15 cellular contexts compared by ENCODE assay signal in genomic region chr15:99090938-99091337, GRCh38. TPM values are rescaled to one million over a fixed set of nuclear protein-coding genes. Genes with fewer than 3 reads are reported as not detected.
DNase-seq lines count a peak whose midpoint lies in the region; ATAC-seq, FAIRE-seq and TF ChIP-seq lines count a peak whose summit lies in the region.
"Had no signal": no experiment of that assay in that cellular context is flagged by ENCODE, and none has a peak within 500 bp of the region (broad histone marks: within the 10 kb centered on the region; RNA-seq: fewer than 3 reads in every experiment).

No MANE protein-coding gene starts in this region.

- no peak overlapping the region for H4K5ac ChIP-seq in H1 (ENCODE audit: insufficient read length, low read depth, low read length)

- CTCF ChIA-PET in H1 (lab: Charles Lee; ENCODE audit: partially characterized antibody) (interaction anchor here (0.6 to 4.6 kb wide), 7 partner anchors 10 to 572 kb away, joined by 3 to 25 read pairs (median 5); partner anchors contain the start of gene SYNM), Caco-2 (lab: Charles Lee) (interaction anchor here (1.0 kb wide), 1 partner anchor 123 kb away, joined by 3 read pairs; no protein-coding TSS in a partner anchor), A673 (lab: Charles Lee) (no interaction called here)
- CTCF ChIA-PET in CD4-positive, alpha-beta T cell (lab: Charles Lee) = interaction anchor here (0.7 kb wide), 1 partner anchor 83 kb away, joined by 3 read pairs; no protein-coding TSS in a partner anchor

- TF ChIP-seq POLR2A in H1 (IDR thresholded peaks at IDR 0.05; ENCODE audit: control extremely low read depth in 1 of 2, low read depth in 2 of 2, low read length in 2 of 2) = no peak

- H3F3A ChIP-seq in neural cell (ENCODE audit: insufficient read depth, low read length, poor library complexity, severe bottlenecking) = no peaks in the 10 kb centered on the region

- H3K36me3 Mint-ChIP-seq in Caco-2 (ENCODE audit: insufficient read depth, unreplicated experiment) = no peaks in the 10 kb centered on the region
- H3K36me3 Mint-ChIP-seq in CD4-positive, alpha-beta T cell (ENCODE audit: low read depth) = no peaks in the 10 kb centered on the region

- no peaks in the 10 kb centered on the region for H4K20me1 ChIP-seq in BLaER1 treated with 17β-estradiol and CSF1 and Interleukin-3, amounts not matched to agents 10 nM and 100 nM
- H4K20me1 ChIP-seq in H1 (replicated peaks in 1 of 2; ENCODE audit: control insufficient read depth in 1 of 2, insufficient read depth in 2 of 2, low read length in 2 of 2) = no peaks in the 10 kb centered on the region
- no peaks in the 10 kb centered on the region for H4K20me1 ChIP-seq in neural cell (ENCODE audit: insufficient read depth)

- H3K4me3 Mint-ChIP-seq in Caco-2 (ENCODE audit: unreplicated experiment) = no peak overlapping the region
- H3K4me3 Mint-ChIP-seq in CD4-positive, alpha-beta T cell = no peak overlapping the region
- H3K4me3 Mint-ChIP-seq: H9 had no signal

- no peaks in the 10 kb centered on the region for H3K23me2 ChIP-seq in H1 (ENCODE audit: low read depth, low read length)

- no peak overlapping the region for H2BK5ac ChIP-seq in H1 (ENCODE audit: low read depth, low read length)

- ATAC-seq in HG03135 (IDR thresholded peaks at IDR 0.05; ENCODE audit: unreplicated experiment) = no peak
- ATAC-seq in CD4-positive, alpha-beta T cell (ENCODE audit: poor library complexity) = no peak

- H3K27me3 ChIP-seq in BLaER1 treated with 17β-estradiol and CSF1 and Interleukin-3, amounts not matched to agents 10 nM and 100 nM = no peaks in the 10 kb centered on the region
- no peaks in the 10 kb centered on the region for H3K27me3 ChIP-seq in MG63
- H3K27me3 ChIP-seq in H1 (replicated peaks in 1 of 4; ENCODE audit: control insufficient read depth in 3 of 4, extremely low read depth in 1 of 4, insufficient read depth in 3 of 4, low read length in 3 of 4) = no peaks in the 10 kb centered on the region
- no peaks in the 10 kb centered on the region for H3K27me3 ChIP-seq in neural cell (ENCODE audit: insufficient read depth, low read depth, low read length)
- H3K27me3 ChIP-seq in Caco-2 (replicated peaks; ENCODE audit: control insufficient read depth, insufficient read depth, low read length) = no peaks in the 10 kb centered on the region
- H3K27me3 ChIP-seq in A673 (replicated peaks; ENCODE audit: insufficient read depth, low read depth, low read length, poor library complexity) = no peaks in the 10 kb centered on the region
- H3K27me3 ChIP-seq in CD4-positive, alpha-beta T cell (ENCODE audit: control insufficient read depth, insufficient read depth, low read length) = no peaks in the 10 kb centered on the region

- H3K79me1 ChIP-seq in H1 (ENCODE audit: low read depth, low read length) = no peaks in the 10 kb centered on the region

- no peak overlapping the region for H3K56ac ChIP-seq in H1 (replicated peaks; ENCODE audit: insufficient read length, low read depth, low read length)

- no peaks in the 10 kb centered on the region for H3K4me1 Mint-ChIP-seq in Caco-2 (ENCODE audit: low read depth, unreplicated experiment)
- no peaks in the 10 kb centered on the region for H3K4me1 Mint-ChIP-seq in CD4-positive, alpha-beta T cell (ENCODE audit: low read depth)

- WGBS in H1 (ENCODE audit: extremely low coverage in 1 of 2, insufficient coverage in 1 of 2, insufficient read length in 1 of 2, insufficient replicate concordance in 2 of 2, low coverage in 1 of 2, low lambda C conversion rate in 2 of 2, missing lambda C conversion rate in 1 of 2), 2 experiments = 82% methylated on average over 1 of the region's 1 CpG; no CpG with 5 or more reads in 1 of the 2 experiments

- no peak overlapping the region for H3K27ac Mint-ChIP-seq in Caco-2 (ENCODE audit: unreplicated experiment)
- H3K27ac Mint-ChIP-seq in CD4-positive, alpha-beta T cell = no peak overlapping the region

- H2BK12ac ChIP-seq in H1 (ENCODE audit: low read depth, low read length) = no peak overlapping the region

- H3K4me2 ChIP-seq in BLaER1 treated with 17β-estradiol and CSF1 and Interleukin-3, amounts not matched to agents 10 nM and 100 nM = peak overlapping the region; percentile 31 to 73 (median 58); a peak in 19 of 22 replicates
- H3K4me2 ChIP-seq in H1 (ENCODE audit: insufficient read depth in 1 of 2, low read depth in 2 of 2, low read length in 2 of 2) (no peak overlapping the region), neural cell (ENCODE audit: low read length) (no peak overlapping the region)

- no peaks in the 10 kb centered on the region for H3K9me2 ChIP-seq in neural cell (ENCODE audit: insufficient read depth, low read length)

- H3K79me2 ChIP-seq in H1 (ENCODE audit: control insufficient read depth in 1 of 2, insufficient read depth in 2 of 2, low read length in 2 of 2) (no peaks in the 10 kb centered on the region), neural cell (replicated peaks; ENCODE audit: insufficient read depth, low read length) (no peaks in the 10 kb centered on the region)

- H2BK20ac ChIP-seq in H1 (ENCODE audit: low read length) = no peak overlapping the region

- H4K8ac ChIP-seq in H1 (ENCODE audit: extremely low read depth, insufficient read depth, low read length) = no peak overlapping the region

- TF ChIP-seq CTCF in H1 (IDR thresholded peaks at IDR 0.05; ENCODE audit: control extremely low read depth in 1 of 3, insufficient read depth in 1 of 3, low read depth in 1 of 3, low read length in 3 of 3) = no peak
- no peak for TF ChIP-seq CTCF in neural cell (IDR thresholded peaks at IDR 0.05; ENCODE audit: poor library complexity, severe bottlenecking)
- no peak for TF ChIP-seq CTCF in Caco-2 (IDR thresholded peaks at IDR 0.05; ENCODE audit: insufficient read depth in 1 of 2, low read depth in 1 of 2, low read length in 1 of 2, severe bottlenecking in 1 of 2, unreplicated experiment in 1 of 2)
- no peak for TF ChIP-seq CTCF in A673 (conservative IDR thresholded peaks at IDR 0.05; ENCODE audit: low read depth, low read length)
- TF ChIP-seq CTCF in CD4-positive, alpha-beta T cell (IDR thresholded peaks at IDR 0.05) = no peak

- H3K9me3 Mint-ChIP-seq in Caco-2 (ENCODE audit: unreplicated experiment) = no peaks in the 10 kb centered on the region
- H3K9me3 Mint-ChIP-seq in CD4-positive, alpha-beta T cell = no peaks in the 10 kb centered on the region

- peak overlapping the region in 8 of 11 experiments; percentile 13 to 71 (median 59); a peak in 14 of 22 replicates for H3K27ac ChIP-seq in BLaER1 treated with 17β-estradiol and CSF1 and Interleukin-3, amounts not matched to agents 10 nM and 100 nM
- H3K27ac ChIP-seq in H1 (ENCODE audit: low read depth, low read length) (no peak overlapping the region), neural cell (ENCODE audit: low read length) (peak overlapping the region; percentile 39), A673 (ENCODE audit: low read depth, low read length, poor library complexity, severe bottlenecking) (no peak overlapping the region)
- no peak overlapping the region for H3K27ac ChIP-seq in CD4-positive, alpha-beta T cell (ENCODE audit: low read depth, low read length)

- FAIRE-seq in H1 (lab: Jason Lieb, UNC) = no peak

- TF ChIP-seq RAD21 in H1 (IDR thresholded peaks at IDR 0.05 in 1 of 2, conservative IDR thresholded peaks at IDR 0.05 in 1 of 2; ENCODE audit: low read depth in 2 of 2, low read length in 2 of 2) = no peak
- TF ChIP-seq RAD21 in neural cell (conservative IDR thresholded peaks at IDR 0.05) = no peak

- H3K36me3 ChIP-seq in BLaER1 treated with 17β-estradiol and CSF1 and Interleukin-3, amounts not matched to agents 10 nM and 100 nM = no peaks in the 10 kb centered on the region
- H3K36me3 ChIP-seq in MG63 = no peaks in the 10 kb centered on the region
- H3K36me3 ChIP-seq in H1 (ENCODE audit: control insufficient read depth in 2 of 4, insufficient read depth in 4 of 4, low read length in 3 of 4) = no peaks in the 10 kb centered on the region
- no peaks in the 10 kb centered on the region for H3K36me3 ChIP-seq in neural cell (ENCODE audit: insufficient read depth, low read length)
- H3K36me3 ChIP-seq in Caco-2 (ENCODE audit: control insufficient read depth, insufficient read depth, low read length) = no peaks in the 10 kb centered on the region
- no peaks in the 10 kb centered on the region for H3K36me3 ChIP-seq in A673 (ENCODE audit: insufficient read depth, low read length, poor library complexity, severe bottlenecking)

- H2BK15ac ChIP-seq in H1 (ENCODE audit: low read length) = no peak overlapping the region

- intact Hi-C loops in Caco-2 (cut with micrococcal nuclease; ENCODE audit: unreplicated experiment) = no loop called here
- intact Hi-C loops in A673 (cut with micrococcal nuclease; ENCODE audit: unreplicated experiment) = no loop called here
- intact Hi-C loops in CD4-positive, alpha-beta T cell (cut with DNase I, micrococcal nuclease) = no loop called here

- H2AFZ ChIP-seq in H1 (ENCODE audit: low read length) (no peak overlapping the region), neural cell (ENCODE audit: low read depth, low read length) (no peak overlapping the region)

- H3K23ac ChIP-seq in H1 (ENCODE audit: insufficient read length) = no peak overlapping the region

- 0 out of 22 replicates have a peak overlapping the region, but pooled peaks of 1 of the 11 experiments have one; percentile 36 for H3K9ac ChIP-seq in BLaER1 treated with 17β-estradiol and CSF1 and Interleukin-3, amounts not matched to agents 10 nM and 100 nM
- H3K9ac ChIP-seq in H1 (replicated peaks in 1 of 4; ENCODE audit: extremely low read depth in 1 of 4, low read depth in 3 of 4, low read length in 3 of 4) (no peak overlapping the region), neural cell (ENCODE audit: low read length) (no peak overlapping the region)

- peak; percentile 80 for DNase-seq in MG63
- no peak for DNase-seq in H1 (ENCODE audit: low read depth in 1 of 2, low spot score in 2 of 2)
- DNase-seq in Caco-2 = no peak
- no peak for DNase-seq in A673 (ENCODE audit: low spot score)
- DNase-seq in CD4-positive, alpha-beta T cell = no peak
- DNase-seq: ACHN, H9, NCI-H146, NCI-H2081 treated with DMSO at 0.1 percent for 48 hours, NCI-H2227 treated with DMSO at 0.1 percent for 48 hours, NCI-H526 treated with DMSO at 0.1 percent for 48 hours had no signal

- H3K18ac ChIP-seq in H1 (ENCODE audit: extremely low read depth, low read length) = no peak overlapping the region

- H3K4me1 ChIP-seq in BLaER1 treated with 17β-estradiol and CSF1 and Interleukin-3, amounts not matched to agents 10 nM and 100 nM = peaks cover 16 to 35% (median 22%) of the 10 kb centered on the region in 10 experiments
- H3K4me1 ChIP-seq in H1 (replicated peaks in 1 of 4; ENCODE audit: control insufficient read depth in 3 of 4, insufficient read depth in 4 of 4, low read length in 3 of 4) = peaks cover 0 to 9% (median 4%) of the 10 kb centered on the region in 4 experiments; a peak in 5 of 7 replicates
- no peaks in the 10 kb centered on the region for H3K4me1 ChIP-seq in Caco-2
- no peaks in the 10 kb centered on the region for H3K4me1 ChIP-seq in A673 (ENCODE audit: insufficient read depth, low read length, poor library complexity, severe bottlenecking)

- POLR2A ChIA-PET in H1 (lab: Charles Lee; ENCODE audit: partially characterized antibody) (no interaction called here), Caco-2 (lab: Charles Lee) (interaction anchor here (0.6 kb wide), 1 partner anchor 9 kb away, joined by 3 read pairs; no protein-coding TSS in a partner anchor), A673 (lab: Charles Lee; ENCODE audit: low non-redundant PET) (no interaction called here)
- POLR2A ChIA-PET in CD4-positive, alpha-beta T cell (lab: Charles Lee) = no interaction called here

- H2BK120ac ChIP-seq in H1 (replicated peaks; ENCODE audit: low read depth, low read length) = no peak overlapping the region

- BruUV-seq in Caco-2 (replicated peaks; lab: Mats Ljungman, UMichigan) (no TSS peak), A673 (replicated peaks; lab: Mats Ljungman, UMichigan) (no TSS peak)

- TF ChIP-seq EP300 in H1 (IDR thresholded peaks at IDR 0.05; ENCODE audit: borderline replicate concordance in 1 of 2, low read depth in 2 of 2, low read length in 2 of 2) (no peak), neural cell (conservative IDR thresholded peaks at IDR 0.05; ENCODE audit: poor library complexity, severe bottlenecking) (no peak)

- no peak overlapping the region for H3K4me3 ChIP-seq in BLaER1 treated with 17β-estradiol and CSF1 and Interleukin-3, amounts not matched to agents 10 nM and 100 nM
- H3K4me3 ChIP-seq in MG63 (no peak overlapping the region), H1 (ENCODE audit: extremely low read depth in 1 of 4, insufficient read depth in 2 of 4, low read depth in 3 of 4, low read length in 4 of 4) (no peak overlapping the region), neural cell (ENCODE audit: low read length) (no peak overlapping the region), Caco-2 (ENCODE audit: low read depth, low read length) (no peak overlapping the region), A673 (ENCODE audit: low read depth, low read length, poor library complexity, severe bottlenecking) (no peak overlapping the region)

- no peak overlapping the region for H3K14ac ChIP-seq in H1 (ENCODE audit: insufficient read length)

- peak overlapping the region; percentile 54 for H4K91ac ChIP-seq in H1 (replicated peaks; ENCODE audit: insufficient read length, low read length)

- H2AK5ac ChIP-seq in H1 (ENCODE audit: low read depth, low read length) = no peak overlapping the region

- H3K27me3 Mint-ChIP-seq in Caco-2 (ENCODE audit: insufficient read depth, unreplicated experiment) = no peaks in the 10 kb centered on the region
- peaks cover 4% of the 10 kb centered on the region for H3K27me3 Mint-ChIP-seq in CD4-positive, alpha-beta T cell

- no peak overlapping the region for H3K4ac ChIP-seq in H1 (replicated peaks; ENCODE audit: insufficient read length, low read depth, low read length)

- H3K9me3 ChIP-seq in BLaER1 treated with 17β-estradiol and CSF1 and Interleukin-3, amounts not matched to agents 10 nM and 100 nM (replicated peaks in 1 of 11) = no peaks in the 10 kb centered on the region
- no peaks in the 10 kb centered on the region for H3K9me3 ChIP-seq in MG63
- no peaks in the 10 kb centered on the region for H3K9me3 ChIP-seq in H1 (ENCODE audit: insufficient read depth in 2 of 2, low read depth in 1 of 2, low read length in 1 of 2)
- no peaks in the 10 kb centered on the region for H3K9me3 ChIP-seq in neural cell (ENCODE audit: low read length)
- no peaks in the 10 kb centered on the region for H3K9me3 ChIP-seq in Caco-2
- no peaks in the 10 kb centered on the region for H3K9me3 ChIP-seq in A673 (ENCODE audit: low read depth, low read length, poor library complexity, severe bottlenecking)
- no peaks in the 10 kb centered on the region for H3K9me3 ChIP-seq in CD4-positive, alpha-beta T cell (ENCODE audit: control insufficient read depth, low read length)

RNA-seq across cellular contexts. Expression of gene SYNM, which starts 13.9 kb away (rescaled TPM):
- total RNA-seq in MG63 (2014; rRNA removed; shearing (Covaris generic); ENCODE audit: low replicate concordance) = 2.5 and 7.4 TPM in 2 replicates
- 2.0 and 2.2 TPM in 2 replicates for total RNA-seq in H1 (2021; fragmentation: NEBNext Ultra II Directional; extraction: Animal tissue kit (Norgen Biotek cat#: 25700))
- 0.67 and 0.89 TPM in 2 replicates for polyA plus RNA-seq in H1 (2011; rRNA removed)
- polyA plus RNA-seq in H1 (2011; cell fraction: cytosol; rRNA removed) = 0.85 TPM
- polyA plus RNA-seq in H1 (2011; cell fraction: nucleus; rRNA removed) = 2.4 TPM
- polyA plus RNA-seq in H1 (2012, experiment 1 of 2) = 1.9 to 2.2 TPM (median 2.1 TPM) in 4 replicates
- 0.31 TPM for polyA plus RNA-seq in H1 (2012, experiment 2 of 2)
- polyA plus RNA-seq in H1 (2013, experiment 1 of 2) = 1.0 TPM
- polyA plus RNA-seq in H1 (2013, experiment 2 of 2) = 0.98 TPM
- 0.95 and 1.4 TPM in 2 replicates for polyA minus RNA-seq in H1 (2011; rRNA and poly(A)+ RNA removed)
- 1.1 TPM for polyA minus RNA-seq in H1 (2011; cell fraction: cytosol; rRNA and poly(A)+ RNA removed)
- polyA minus RNA-seq in H1 (2011; cell fraction: nucleus; rRNA and poly(A)+ RNA removed) = 1.7 TPM
- polyA plus RNA-seq in neural cell = 5.7 and 7.2 TPM in 2 replicates
- polyA minus RNA-seq in neural cell = 13.6 and 16.9 TPM in 2 replicates
- total RNA-seq in Caco-2 (2022) = 6.0 and 6.1 TPM in 2 replicates
- 2.6 and 2.7 TPM in 2 replicates for total RNA-seq in A673 (2021)
- total RNA-seq in CD4-positive, alpha-beta T cell = under 1 TPM; 0.11 TPM
- total RNA-seq: HT-29 had no signal

Comparison
In these comparisons a context has a peak if more than half of its experiments do, and no peak if none do; other contexts are left out.
1. H3K27ac ChIP-seq: peak in BLaER1 treated with 17β-estradiol and CSF1 and Interleukin-3, amounts not matched to agents 10 nM and 100 nM (8 of 11) and neural cell (single experiment); none in H1 (single experiment), A673 (single experiment) and CD4-positive, alpha-beta T cell (single experiment).
2. H3K4me2 ChIP-seq: peak in BLaER1 treated with 17β-estradiol and CSF1 and Interleukin-3, amounts not matched to agents 10 nM and 100 nM (11 of 11); none in H1 (0 of 2) and neural cell (single experiment).